In genomic region chr22:20588843-20589581, GRCh38 we compare ENCODE assay signal across 2 cellular contexts.
TF ChIP-seq lines count a peak whose summit lies in the region.

No MANE protein-coding gene starts in this region.

TF ChIP-seq in SK-N-SH treated with all-trans-retinoic acid at 6 μM for 48 hours, 23 proteins besides CTCF, POLR2A, EP300 and RAD21 (continued from another document):
- TF ChIP-seq CREB5 (CRISPR knock-in tag; IDR thresholded peaks at IDR 0.05; ENCODE audit: low read depth) (no peak), CSDC2 (CRISPR knock-in tag; IDR thresholded peaks at IDR 0.05) (no peak), ZC3H10 (CRISPR knock-in tag; IDR thresholded peaks at IDR 0.05) (no peak), ZNF565 (CRISPR knock-in tag; conservative IDR thresholded peaks at IDR 0.05; ENCODE audit: low read depth) (no peak), ISL1 (CRISPR knock-in tag; IDR thresholded peaks at IDR 0.05) (no peak), ZNF8 (CRISPR knock-in tag; IDR thresholded peaks at IDR 0.05) (no peak), ZFP3 (CRISPR knock-in tag; IDR thresholded peaks at IDR 0.05) (no peak), TOX (CRISPR knock-in tag; IDR thresholded peaks at IDR 0.05; ENCODE audit: borderline replicate concordance) (no peak)
- TF ChIP-seq, protein P1, sequence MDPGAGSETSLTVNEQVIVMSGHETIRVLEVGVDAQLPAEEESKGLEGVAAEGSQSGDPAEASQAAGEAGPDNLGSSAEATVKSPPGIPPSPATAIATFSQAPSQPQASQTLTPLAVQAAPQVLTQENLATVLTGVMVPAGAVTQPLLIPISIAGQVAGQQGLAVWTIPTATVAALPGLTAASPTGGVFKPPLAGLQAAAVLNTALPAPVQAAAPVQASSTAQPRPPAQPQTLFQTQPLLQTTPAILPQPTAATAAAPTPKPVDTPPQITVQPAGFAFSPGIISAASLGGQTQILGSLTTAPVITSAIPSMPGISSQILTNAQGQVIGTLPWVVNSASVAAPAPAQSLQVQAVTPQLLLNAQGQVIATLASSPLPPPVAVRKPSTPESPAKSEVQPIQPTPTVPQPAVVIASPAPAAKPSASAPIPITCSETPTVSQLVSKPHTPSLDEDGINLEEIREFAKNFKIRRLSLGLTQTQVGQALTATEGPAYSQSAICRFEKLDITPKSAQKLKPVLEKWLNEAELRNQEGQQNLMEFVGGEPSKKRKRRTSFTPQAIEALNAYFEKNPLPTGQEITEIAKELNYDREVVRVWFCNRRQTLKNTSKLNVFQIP (CRISPR knock-in tag; IDR thresholded peaks at IDR 0.05; ENCODE audit: borderline replicate concordance, low read depth), result no peak

TF ChIP-seq in SK-N-SH, 30 proteins besides CTCF, POLR2A, EP300 and RAD21 (continued from another document):
- no peak for TF ChIP-seq ZBTB33 (IDR thresholded peaks at IDR 0.05; ENCODE audit: borderline replicate concordance, low read depth)
